Comparison of ENCODE assay signal across 4 cellular contexts in genomic region chrX:45577361-45577760, GRCh38.
"Had no signal": no experiment of that assay in that cellular context is flagged by ENCODE, and none has a peak within 500 bp of the region (broad histone marks: within the 10 kb centered on the region; RNA-seq: fewer than 3 reads in every experiment).

No MANE protein-coding gene starts in this region.

- DNase-seq: H9, HCEC 1CT, KBM-7 had no signal

- H2AFZ ChIP-seq: GM23338 had no signal

- ATAC-seq: GM23338 had no signal

- H3K4me2 ChIP-seq: GM23338 had no signal

- H3K4me3 ChIP-seq: GM23338 had no signal
